Comparison of ENCODE assay signal across 23 cellular contexts in the genomic region with DNA sequence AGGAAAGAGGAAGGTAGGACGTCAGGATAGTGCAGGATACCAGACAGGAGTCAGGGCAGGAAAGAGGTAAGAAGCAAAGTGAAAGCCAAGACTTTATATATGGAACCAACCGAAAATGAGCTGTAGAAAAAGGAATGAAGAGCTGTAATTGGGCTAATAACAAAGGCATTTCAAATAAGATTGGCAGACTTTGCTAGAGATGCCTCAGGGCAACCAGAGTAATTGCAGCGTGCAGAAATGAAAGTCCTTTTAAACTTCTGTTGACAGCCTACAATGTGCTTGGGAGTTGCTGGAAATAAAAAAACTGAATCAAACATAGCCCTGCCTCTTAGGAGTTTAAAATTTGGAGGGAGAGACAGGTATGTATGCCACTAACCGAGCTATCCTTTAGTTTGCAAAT. TPM values are rescaled to one million over a fixed set of nuclear protein-coding genes. Genes with fewer than 3 reads are reported as not detected.
A peak's percentile ranks its signal among the peaks of the same experiment; 100 is the strongest.
DNase-seq lines count a peak whose midpoint lies in the region; ATAC-seq and TF ChIP-seq lines count a peak whose summit lies in the region.
"Had no signal": no experiment of that assay in that cellular context is flagged by ENCODE, and none has a peak within 500 bp of the region (broad histone marks: within the 10 kb centered on the region; RNA-seq: fewer than 3 reads in every experiment).

No MANE protein-coding gene starts in this region.

- no peaks in the 10 kb centered on the region for H3K9me3 Mint-ChIP-seq in CD8-positive, alpha-beta T cell
- H3K9me3 Mint-ChIP-seq: H9 had no signal

- H3K4me1 Mint-ChIP-seq in CD8-positive, alpha-beta T cell (ENCODE audit: low read depth), result no peaks in the 10 kb centered on the region
- H3K4me1 Mint-ChIP-seq: CD4-positive, CD25-positive, alpha-beta regulatory T cell; H9 had no signal

- H3K9me3 ChIP-seq in CD8-positive, alpha-beta T cell (ENCODE audit: low read length), result no peaks in the 10 kb centered on the region
- H3K9me3 ChIP-seq: BE2C, Caco-2, Peyer's patch had no signal

- no peak overlapping the region for H3K4me3 ChIP-seq in CD8-positive, alpha-beta T cell (ENCODE audit: low read depth, low read length)
- H3K4me3 ChIP-seq: Peyer's patch had no signal

- CTCF ChIA-PET in CD8-positive, alpha-beta T cell (lab: Charles Lee), result no interaction called here

- H3K4me1 ChIP-seq in CD8-positive, alpha-beta T cell (ENCODE audit: insufficient read depth, low read length), result no peaks in the 10 kb centered on the region
- H3K4me1 ChIP-seq: BE2C, Caco-2, Peyer's patch had no signal

- POLR2A ChIA-PET in CD8-positive, alpha-beta T cell (lab: Charles Lee), result no interaction called here

- no peak overlapping the region for H3K27ac ChIP-seq in CD8-positive, alpha-beta T cell (ENCODE audit: low read depth, low read length)
- H3K27ac ChIP-seq: Peyer's patch had no signal

- no peak overlapping the region for H3K27ac Mint-ChIP-seq in CD8-positive, alpha-beta T cell
- H3K27ac Mint-ChIP-seq: CD4-positive, CD25-positive, alpha-beta regulatory T cell; H9 had no signal

- ATAC-seq in GM18873 (IDR thresholded peaks at IDR 0.05; ENCODE audit: low FRiP score, unreplicated experiment), result no peak
- ATAC-seq in HG03097 (IDR thresholded peaks at IDR 0.05; ENCODE audit: low FRiP score, unreplicated experiment), result no peak
- ATAC-seq in CD8-positive, alpha-beta T cell, result no peak
- ATAC-seq: Right ventricle myocardium inferior had no signal

- intact Hi-C loops in CD8-positive, alpha-beta T cell (cut with DNase I, micrococcal nuclease), result no loop called here

- H3K36me3 Mint-ChIP-seq in CD8-positive, alpha-beta T cell, result no peaks in the 10 kb centered on the region
- H3K36me3 Mint-ChIP-seq: CD4-positive, CD25-positive, alpha-beta regulatory T cell had no signal

- H3K36me3 ChIP-seq in CD8-positive, alpha-beta T cell (ENCODE audit: insufficient read depth, low read length), result no peaks in the 10 kb centered on the region
- H3K36me3 ChIP-seq: BE2C, Peyer's patch had no signal

- no peak overlapping the region for H3K4me3 Mint-ChIP-seq in CD8-positive, alpha-beta T cell
- H3K4me3 Mint-ChIP-seq: CD4-positive, CD25-positive, alpha-beta regulatory T cell; H9 had no signal

- peak; percentile 5 for DNase-seq in GM04504 (ENCODE audit: low read depth)
- peak; percentile 56 for DNase-seq in NCI-H69 (lab: John Stamatoyannopoulos, UW)
- DNase-seq in epidermal melanocyte (ENCODE audit: insufficient read length, low spot score), result peak; percentile 74
- peak; percentile 50 for DNase-seq in renal cortical epithelial cell (ENCODE audit: low read depth)
- no peak for DNase-seq in CD8-positive, alpha-beta T cell
- DNase-seq: BE2C; Caco-2; CD4-positive, CD25-positive, alpha-beta regulatory T cell; DMS 273 treated with DMSO at 0.1 percent for 48 hours; DMS79 treated with DMSO at 0.1 percent for 48 hours; H9; KG1; NCI-H1105; NCI-H2029 treated with DMSO at 0.1 percent for 48 hours; NCI-H345; NCI-H524; NCI-H82; Peyer's patch had no signal

- H3K27me3 Mint-ChIP-seq in CD8-positive, alpha-beta T cell (ENCODE audit: low read depth), result peaks cover 30% of the 10 kb centered on the region

- TF ChIP-seq CTCF in CD8-positive, alpha-beta T cell (IDR thresholded peaks at IDR 0.05), result no peak

- H3K27me3 ChIP-seq in CD8-positive, alpha-beta T cell (ENCODE audit: insufficient read depth, low read length), result no peaks in the 10 kb centered on the region
- H3K27me3 ChIP-seq: Peyer's patch had no signal

RNA-seq across cellular contexts. Expression of a gene that starts 56.4 kb away (rescaled TPM):
- total RNA-seq in renal cortical epithelial cell, result not detected in 2 replicates
- not detected for total RNA-seq in CD8-positive, alpha-beta T cell
- total RNA-seq: Caco-2; CD4-positive, CD25-positive, alpha-beta regulatory T cell; G401; Peyer's patch; Right ventricle myocardium inferior; T-helper 1 cell treated with Interleukin-12 subunit alpha and Interleukin-12 subunit beta and Interleukin-4 antibody, amounts not matched to agents 30 ng/mL and 1 ng/mL, for 36 hours had no signal

Comparison
In these comparisons a context has a peak if more than half of its experiments do, and no peak if none do; other contexts are left out.
1. DNase-seq: peak in GM04504 (single experiment), NCI-H69 (single experiment), epidermal melanocyte (single experiment) and renal cortical epithelial cell (single experiment); none in CD8-positive, alpha-beta T cell (0 of 7).